Comparison of ENCODE assay signal across 24 cellular contexts in genomic region chr2:235825946-235826345, GRCh38.
"Had no signal": no experiment of that assay in that cellular context is flagged by ENCODE, and none has a peak within 500 bp of the region (broad histone marks: within the 10 kb centered on the region; RNA-seq: fewer than 3 reads in every experiment).

No MANE protein-coding gene starts in this region.

- H2AFZ ChIP-seq: parathyroid adenoma had no signal

- H3K36me3 ChIP-seq: ovary, right lobe of liver, thoracic aorta, thyroid gland, vagina had no signal

- DNase-seq: naive thymus-derived CD8-positive, alpha-beta T cell; nephron progenitor cell; occipital lobe; ovary; posterior cingulate gyrus; psoas muscle; right cardiac atrium; right lobe of liver; sigmoid colon; small intestine; stimulated activated CD4-positive, alpha-beta T cell treated with anti-CD3 and anti-CD28 coated beads, Interleukin-15, amount 100 ng/mL, for 24 hours; stimulated activated CD4-positive, alpha-beta T cell treated with anti-CD3 and anti-CD28 coated beads, Interleukin-2, amount 100 ng/mL, for 24 hours; stimulated activated CD4-positive, alpha-beta T cell treated with anti-CD3 and anti-CD28 coated beads, Interleukin-2, amount 100 ng/mL, for 48 hours; stimulated activated CD4-positive, alpha-beta T cell treated with anti-CD3 and anti-CD28 coated beads, Interleukin-4, amount 100 ng/mL, for 24 hours; stimulated activated naive B cell treated with anti-CD40 and anti-IgM and Interleukin-4, amounts not matched to agents 10 μg/mL and 1 μg/mL and 100 μg/mL, for 72 hours; stimulated activated naive CD4-positive, alpha-beta T cell treated with Interleukin-2 at 50 U/mL for 16 hours; stomach; thyroid gland; trophoblast cell; upper lobe of left lung had no signal

- H3K27ac ChIP-seq: ovary, parathyroid adenoma, psoas muscle, right lobe of liver, sigmoid colon, stomach, thoracic aorta, thyroid gland, tibial nerve, upper lobe of left lung, vagina had no signal

- H3K4me1 ChIP-seq: parathyroid adenoma, psoas muscle, right lobe of liver, sigmoid colon, stomach, thyroid gland, tibial nerve, upper lobe of left lung, vagina had no signal

- H3K4me3 ChIP-seq: ovary, psoas muscle, right lobe of liver, sigmoid colon, stomach, thoracic aorta, thyroid gland, tibial nerve, upper lobe of left lung, vagina had no signal

- H3K9me3 ChIP-seq: ovary, psoas muscle, right lobe of liver, sigmoid colon, stomach, thoracic aorta, thyroid gland, tibial nerve, upper lobe of left lung, vagina had no signal

- H3K27me3 ChIP-seq: ovary, right lobe of liver, sigmoid colon, stomach, thyroid gland, tibial nerve, upper lobe of left lung, vagina had no signal

- H3K9ac ChIP-seq: parathyroid adenoma had no signal
